In genomic region chr1:37035014-37035686, GRCh38 we compare ENCODE assay signal across 19 cellular contexts. TPM values are rescaled to one million over a fixed set of nuclear protein-coding genes. Genes with fewer than 3 reads are reported as not detected.
DNase-seq lines count a peak whose midpoint lies in the region; ATAC-seq, FAIRE-seq and TF ChIP-seq lines count a peak whose summit lies in the region.
"Had no signal": no experiment of that assay in that cellular context is flagged by ENCODE, and none has a peak within 500 bp of the region (broad histone marks: within the 10 kb centered on the region; RNA-seq: fewer than 3 reads in every experiment).

No MANE protein-coding gene starts in this region.

- H3K36me3 Mint-ChIP-seq in GM23338 (ENCODE audit: low read depth) = no peaks in the 10 kb centered on the region
- no peaks in the 10 kb centered on the region for H3K36me3 Mint-ChIP-seq in activated B cell treated with CpG ODN at 0.5 μM for 24 hours (ENCODE audit: low read depth)

- peaks cover 57% of the 10 kb centered on the region for H4K20me1 ChIP-seq in BLaER1
- peaks cover 8% of the 10 kb centered on the region; the same call in 1 of the 2 replicates for H4K20me1 ChIP-seq in GM23338 (replicated peaks; ENCODE audit: insufficient read depth)
- H4K20me1 ChIP-seq in HepG2 (ENCODE audit: insufficient read depth, low read length) = peaks cover 4% of the 10 kb centered on the region; the same call in 1 of the 2 replicates

- ATAC-seq in GM23338 (peak; percentile 2; the same call in 2 of the 3 replicates), activated B cell treated with CpG ODN at 0.5 μM for 24 hours (ENCODE audit: low read depth) (no peak), HG03139 (IDR thresholded peaks at IDR 0.05; ENCODE audit: unreplicated experiment) (no peak), HepG2 (no peak), GM18505 (IDR thresholded peaks at IDR 0.05; ENCODE audit: unreplicated experiment) (no peak)
- ATAC-seq: naive thymus-derived CD4-positive, alpha-beta T cell; sciatic nerve had no signal

- H3K9me2 ChIP-seq in GM23338 (ENCODE audit: insufficient read depth) = no peaks in the 10 kb centered on the region

- TF ChIP-seq EP300 in HepG2 (IDR thresholded peaks at IDR 0.05; ENCODE audit: low read depth in 2 of 2, low read length in 2 of 2) (no peak), HepG2 (CRISPR knock-in tag; IDR thresholded peaks at IDR 0.05; ENCODE audit: borderline replicate concordance) (no peak)

- intact Hi-C loops in activated B cell treated with CpG ODN at 0.5 μM for 24 hours (cut with micrococcal nuclease) = loop anchor here (10.0 kb wide), 1 partner anchor 400 kb away; no protein-coding TSS in a partner anchor
- intact Hi-C loops in HepG2 (cut with micrococcal nuclease; ENCODE audit: unreplicated experiment) = no loop called here

- H3K23ac ChIP-seq in mesendoderm (ENCODE audit: low read length) = peak overlapping the region; percentile 66

- H3K27ac Mint-ChIP-seq in GM23338 = no peak overlapping the region
- H3K27ac Mint-ChIP-seq in activated B cell treated with CpG ODN at 0.5 μM for 24 hours = no peak overlapping the region
- H3K27ac Mint-ChIP-seq: naive thymus-derived CD4-positive, alpha-beta T cell; stimulated activated naive CD8-positive, alpha-beta T cell treated with anti-CD3 and anti-CD28 coated beads, Interleukin-15, Interleukin-2, amounts not matched to agents 100 ng/mL and 50 ng/mL, for 24 hours had no signal

- H2BK5ac ChIP-seq in mesendoderm (ENCODE audit: low read length) = no peak overlapping the region

- no peak for TF ChIP-seq CTCF in GM23338 (conservative IDR thresholded peaks at IDR 0.05; ENCODE audit: low read depth in 2 of 2)
- TF ChIP-seq CTCF in activated B cell treated with CpG ODN at 0.5 μM for 24 hours (IDR thresholded peaks at IDR 0.05) = no peak
- no peak for TF ChIP-seq CTCF in HepG2 (CRISPR knock-in tag; IDR thresholded peaks at IDR 0.05)

- H3K4ac ChIP-seq in mesendoderm (ENCODE audit: low read depth, low read length) = no peak overlapping the region

- peaks cover 43% of the 10 kb centered on the region for H3K4me1 ChIP-seq in BLaER1
- H3K4me1 ChIP-seq in GM23338 (ENCODE audit: insufficient read depth) = peaks cover 54% of the 10 kb centered on the region
- H3K4me1 ChIP-seq in mesendoderm (ENCODE audit: control insufficient read depth, low read depth, low read length) = peaks cover 6% of the 10 kb centered on the region
- no peaks in the 10 kb centered on the region for H3K4me1 ChIP-seq in HepG2 (ENCODE audit: insufficient read depth, low read length)

- peak overlapping the region; percentile 63 for H3K56ac ChIP-seq in mesendoderm (ENCODE audit: low read length)

- no peak overlapping the region for H2BK120ac ChIP-seq in mesendoderm (ENCODE audit: low read depth, low read length)

- H3K36me3 ChIP-seq in BLaER1 (no peaks in the 10 kb centered on the region), GM23338 (ENCODE audit: insufficient read depth) (no peaks in the 10 kb centered on the region; the same call in 1 of the 2 replicates), mesendoderm (ENCODE audit: control insufficient read depth, insufficient read depth, low read length) (no peaks in the 10 kb centered on the region), HepG2 (replicated peaks in 1 of 2; ENCODE audit: control insufficient read depth in 1 of 2, insufficient read depth in 2 of 2, low read length in 2 of 2) (no peaks in the 10 kb centered on the region)
- H3K36me3 ChIP-seq: MG63 had no signal

- H3K27ac ChIP-seq in BLaER1 (no peak overlapping the region), GM23338 (ENCODE audit: low read depth) (no peak overlapping the region), mesendoderm (ENCODE audit: low read depth, low read length) (no peak overlapping the region), HepG2 (ENCODE audit: extremely low read length, insufficient read depth, low read length) (no peak overlapping the region)
- H3K27ac ChIP-seq: C4-2B had no signal

- no peak overlapping the region for H4K8ac ChIP-seq in mesendoderm (ENCODE audit: low read depth, low read length)

- DNase-seq in GM23338 (ENCODE audit: low spot score) (peak; percentile 67), activated B cell treated with CpG ODN at 0.5 μM for 24 hours (no peak), mesendoderm (peak; percentile 25), HepG2 (ENCODE audit: low spot score) (no peak), NCI-H2196 (lab: John Stamatoyannopoulos, UW; ENCODE audit: unreplicated experiment) (no peak)
- DNase-seq: activated naive CD4-positive, alpha-beta T cell; left cardiac atrium; naive thymus-derived CD4-positive, alpha-beta T cell; Right ventricle myocardium superior; T1000 had no signal

- no CpG with 5 or more reads among the region's 27 CpGs for WGBS in mesendoderm (ENCODE audit: extremely low coverage, insufficient coverage, low lambda C conversion rate)
- 14% methylated on average over 27 of the region's 27 CpGs for WGBS in HepG2 (ENCODE audit: low lambda C conversion rate)

- H3K79me1 ChIP-seq in mesendoderm (ENCODE audit: low read length) = no peaks in the 10 kb centered on the region

- H3K4me3 Mint-ChIP-seq in GM23338 (peak overlapping the region; percentile 76), activated B cell treated with CpG ODN at 0.5 μM for 24 hours (peak overlapping the region; percentile 49)
- H3K4me3 Mint-ChIP-seq: naive thymus-derived CD4-positive, alpha-beta T cell; stimulated activated naive CD8-positive, alpha-beta T cell treated with anti-CD3 and anti-CD28 coated beads, Interleukin-15, Interleukin-2, amounts not matched to agents 100 ng/mL and 50 ng/mL, for 24 hours had no signal

- POLR2A ChIA-PET in activated B cell treated with CpG ODN at 0.5 μM for 24 hours (lab: Charles Lee) = interaction anchor here (0.6 kb wide), 1 partner anchor 566 kb away, joined by 7 read pairs; no protein-coding TSS in a partner anchor
- POLR2A ChIA-PET in HepG2 (lab: Yijun Ruan, JAX) = no interaction called here

- no peak for TF ChIP-seq RAD21 in HepG2 (CRISPR knock-in tag; IDR thresholded peaks at IDR 0.05)

- H3K9ac ChIP-seq in BLaER1 = no peak overlapping the region
- peak overlapping the region; percentile 24 for H3K9ac ChIP-seq in mesendoderm (ENCODE audit: low read length)
- H3K9ac ChIP-seq in HepG2 (ENCODE audit: insufficient read depth, low read depth, low read length) = no peak overlapping the region

- H3K4me2 ChIP-seq in BLaER1 (peak overlapping the region; percentile 84), GM23338 (peak overlapping the region; percentile 97), mesendoderm (ENCODE audit: low read length) (peak overlapping the region; percentile 56), HepG2 (ENCODE audit: low read depth, low read length) (no peak overlapping the region)

- H3K9me3 ChIP-seq in BLaER1 (no peaks in the 10 kb centered on the region), HepG2 (ENCODE audit: low read length) (no peaks in the 10 kb centered on the region)
- H3K9me3 ChIP-seq: MG63 had no signal

- no peaks in the 10 kb centered on the region for H3K79me2 ChIP-seq in GM23338 (replicated peaks; ENCODE audit: insufficient read depth)
- no peaks in the 10 kb centered on the region for H3K79me2 ChIP-seq in mesendoderm (ENCODE audit: control insufficient read depth, insufficient read depth, low read length)
- no peaks in the 10 kb centered on the region for H3K79me2 ChIP-seq in HepG2 (ENCODE audit: insufficient read depth, low read length)

- H3K27me3 Mint-ChIP-seq in GM23338 (ENCODE audit: insufficient read depth, low read depth, poor library complexity) = peaks cover 59% of the 10 kb centered on the region
- H3K27me3 Mint-ChIP-seq in activated B cell treated with CpG ODN at 0.5 μM for 24 hours = peaks cover 59% of the 10 kb centered on the region

- in situ Hi-C loops in HepG2 (cut with HindIII; ENCODE audit: extremely low pct_ligation_motif_present, low pct_unique_long_range_greater_than_20kb) = loop anchor here (25.0 kb wide), 1 partner anchor 323 kb away; no protein-coding TSS in a partner anchor

- H3F3A ChIP-seq in GM23338 (replicated peaks; ENCODE audit: low read depth) = peaks cover 13% of the 10 kb centered on the region; the same call in 1 of the 2 replicates

- no TSS peak for BruUV-seq in HepG2 (replicated peaks; lab: Mats Ljungman, UMichigan)

- no peak overlapping the region for H3K18ac ChIP-seq in mesendoderm (ENCODE audit: low read length)

- H2AFZ ChIP-seq in GM23338 = peak overlapping the region; percentile 81; the same call in 1 of the 2 replicates
- no peak overlapping the region for H2AFZ ChIP-seq in HepG2 (ENCODE audit: low read length)

- no peak for TF ChIP-seq POLR2A in HepG2 (IDR thresholded peaks at IDR 0.05; ENCODE audit: insufficient read depth in 1 of 2, low read depth in 2 of 2, low read length in 2 of 2)
- TF ChIP-seq POLR2A in GM18505 (IDR thresholded peaks at IDR 0.05; ENCODE audit: borderline replicate concordance, extremely low read depth, insufficient read depth, insufficient read length) = no peak

- CTCF ChIA-PET in activated B cell treated with CpG ODN at 0.5 μM for 24 hours (lab: Charles Lee) (no interaction called here), HepG2 (lab: Yijun Ruan, JAX; ENCODE audit: low intra/inter-chr PET ratio, low total read pairs) (no interaction called here)

- no peak for FAIRE-seq in HepG2 (lab: Jason Lieb, UNC)
- FAIRE-seq: endothelial cell of umbilical vein, G401.6 had no signal

- H3K9me3 Mint-ChIP-seq in GM23338 (no peaks in the 10 kb centered on the region; the same call in 2 of the 3 replicates), activated B cell treated with CpG ODN at 0.5 μM for 24 hours (no peaks in the 10 kb centered on the region)
- H3K9me3 Mint-ChIP-seq: stimulated activated naive CD8-positive, alpha-beta T cell treated with anti-CD3 and anti-CD28 coated beads, Interleukin-15, Interleukin-2, amounts not matched to agents 100 ng/mL and 50 ng/mL, for 24 hours had no signal

- H3K4me3 ChIP-seq in BLaER1 = peak overlapping the region; percentile 66
- peak overlapping the region; percentile 67 for H3K4me3 ChIP-seq in GM23338
- H3K4me3 ChIP-seq in mesendoderm (ENCODE audit: low read length) = no peak overlapping the region
- no peak overlapping the region for H3K4me3 ChIP-seq in HepG2 (replicated peaks in 1 of 3; ENCODE audit: insufficient read depth in 1 of 3, low read depth in 2 of 3, low read length in 3 of 3)
- H3K4me3 ChIP-seq: MG63 had no signal

- H2AK5ac ChIP-seq in mesendoderm (ENCODE audit: low read length) = no peak overlapping the region

- H4K5ac ChIP-seq in mesendoderm (ENCODE audit: low read length) = no peak overlapping the region

- H3K27me3 ChIP-seq in BLaER1 = peaks cover 98% of the 10 kb centered on the region
- peaks cover 72% of the 10 kb centered on the region for H3K27me3 ChIP-seq in GM23338 (ENCODE audit: insufficient read depth)
- H3K27me3 ChIP-seq in mesendoderm (ENCODE audit: insufficient read depth, low read length, poor library complexity) = peaks cover 27% of the 10 kb centered on the region
- H3K27me3 ChIP-seq in HepG2 (ENCODE audit: control insufficient read depth in 1 of 2, insufficient read depth in 2 of 2, low read length in 2 of 2) = peaks cover 3 to 49% of the 10 kb centered on the region in 2 experiments

- H3K4me1 Mint-ChIP-seq in GM23338 = peaks cover 56% of the 10 kb centered on the region
- H3K4me1 Mint-ChIP-seq in activated B cell treated with CpG ODN at 0.5 μM for 24 hours = peaks cover 26% of the 10 kb centered on the region

- no peak overlapping the region for H2BK15ac ChIP-seq in mesendoderm (replicated peaks; ENCODE audit: low read depth)

RNA-seq across cellular contexts. Expression of gene GRIK3, which starts 0.8 kb away (rescaled TPM):
- total RNA-seq in GM23338 (2014; rRNA removed; shearing (Covaris generic)) = 2.8 and 2.9 TPM in 2 replicates
- polyA plus RNA-seq in GM23338 (2016; fragmentation: Nextera tagmentation; extraction: Ambion mirVana) (0.23 and 0.31 TPM in 2 replicates), HepG2 (2011; rRNA removed) (not detected in 2 replicates)
- total RNA-seq in activated B cell treated with CpG ODN at 0.5 μM for 24 hours (0.35 and 0.37 TPM in 2 replicates), HepG2 (2016; rRNA removed; fragmentation: Illumina TruSeq; extraction: Trizol) (not detected in 2 replicates)
- polyA plus RNA-seq in mesendoderm (2013, experiment 1 of 2) = 1.2 TPM
- polyA plus RNA-seq in mesendoderm (2013, experiment 2 of 2) = 1.1 TPM
- total RNA-seq in HepG2 (2016; cell fraction: cytosol; rRNA removed; fragmentation: Illumina TruSeq; extraction: Trizol; ENCODE audit: low read depth) = not detected in 2 replicates
- not detected in 2 replicates for total RNA-seq in HepG2 (2016; cell fraction: insoluble cytoplasmic fraction; rRNA removed; fragmentation: Illumina TruSeq; extraction: Trizol)
- not detected in 2 replicates for total RNA-seq in HepG2 (2016; cell fraction: membrane; rRNA removed; fragmentation: Illumina TruSeq; extraction: Trizol)
- not detected in 2 replicates for total RNA-seq in HepG2 (2016; cell fraction: nucleus; rRNA removed; fragmentation: Illumina TruSeq; extraction: Trizol)
- polyA plus RNA-seq in HepG2 (2011; cell fraction: cytosol; rRNA removed) = not detected in 2 replicates
- not detected in 2 replicates for polyA plus RNA-seq in HepG2 (2011; cell fraction: nucleus; rRNA removed)
- not detected in 2 replicates for polyA plus RNA-seq in HepG2 (2012)
- not detected in 2 replicates for polyA plus RNA-seq in HepG2 (2016; cell fraction: cytosol; fragmentation: Illumina TruSeq; extraction: Trizol; ENCODE audit: low read depth)
- not detected in 2 replicates for polyA plus RNA-seq in HepG2 (2016; cell fraction: insoluble cytoplasmic fraction; fragmentation: Illumina TruSeq; extraction: Trizol; ENCODE audit: low read depth)
- not detected in 2 replicates for polyA plus RNA-seq in HepG2 (2016; cell fraction: membrane; fragmentation: Illumina TruSeq; extraction: Trizol; ENCODE audit: low read depth)
- not detected in 2 replicates for polyA plus RNA-seq in HepG2 (2016; cell fraction: nucleus; fragmentation: Illumina TruSeq; extraction: Trizol; ENCODE audit: insufficient read depth, low read depth)
- polyA minus RNA-seq in HepG2 (2011; rRNA and poly(A)+ RNA removed; ENCODE audit: low replicate concordance) = not detected in 2 replicates
- not detected in 2 replicates for polyA minus RNA-seq in HepG2 (2011; cell fraction: cytosol; rRNA and poly(A)+ RNA removed)
- not detected in 2 replicates for polyA minus RNA-seq in HepG2 (2011; cell fraction: nucleus; rRNA and poly(A)+ RNA removed)
- total RNA-seq: endothelial cell of umbilical vein; naive thymus-derived CD4-positive, alpha-beta T cell had no signal
- polyA plus RNA-seq: endothelial cell of umbilical vein; naive thymus-derived CD4-positive, alpha-beta T cell had no signal

Comparison
In these comparisons a context has a peak if more than half of its experiments do, and no peak if none do; other contexts are left out.
1. H3K4me3 ChIP-seq: peak in BLaER1 (single experiment) and GM23338 (single experiment); none in mesendoderm (single experiment) and HepG2 (0 of 3).
2. DNase-seq: peak in GM23338 (single experiment) and mesendoderm (single experiment); none in activated B cell treated with CpG ODN at 0.5 μM for 24 hours (single experiment), HepG2 (single experiment) and NCI-H2196 (single experiment).